In the genomic region with DNA sequence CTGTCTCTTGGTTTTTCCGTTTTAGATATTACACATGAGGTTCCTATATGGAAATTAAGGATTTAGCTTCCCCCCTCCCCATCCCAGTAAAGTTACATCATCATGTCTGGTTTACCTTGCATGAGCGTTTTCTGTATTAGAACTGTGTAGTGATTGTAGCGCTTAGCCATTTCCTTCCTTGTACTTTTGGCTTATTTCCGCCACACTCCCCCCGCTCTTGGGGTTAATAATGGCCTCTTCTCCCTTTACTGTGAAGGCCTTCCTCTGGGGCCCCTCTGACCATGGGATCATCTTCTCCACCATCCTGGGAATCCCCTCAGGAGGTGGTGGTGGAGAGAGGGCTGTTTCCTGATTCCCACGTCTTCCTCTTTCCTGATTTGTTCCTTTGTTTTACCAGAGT, we compare ENCODE assay signal across 11 cellular contexts. TPM values are rescaled to one million over a fixed set of nuclear protein-coding genes. Genes with fewer than 3 reads are reported as not detected.
DNase-seq lines count a peak whose midpoint lies in the region; ATAC-seq, FAIRE-seq and TF ChIP-seq lines count a peak whose summit lies in the region.
"Had no signal": no experiment of that assay in that cellular context is flagged by ENCODE, and none has a peak within 500 bp of the region (broad histone marks: within the 10 kb centered on the region; RNA-seq: fewer than 3 reads in every experiment).

No MANE protein-coding gene starts in this region.

- H3K4me3 ChIP-seq in astrocyte (ENCODE audit: insufficient read depth, low read depth, low read length) (no peak overlapping the region), thoracic aorta (no peak overlapping the region)

- no peaks in the 10 kb centered on the region for H3K79me1 ChIP-seq in H9 (ENCODE audit: insufficient read depth, low read depth, low read length, poor library complexity, severe bottlenecking)

- H4K20me1 ChIP-seq in astrocyte (ENCODE audit: insufficient read depth, low read length), result peaks cover 22% of the 10 kb centered on the region
- no peaks in the 10 kb centered on the region for H4K20me1 ChIP-seq in H9 (ENCODE audit: control insufficient read depth, insufficient read depth, insufficient read length)

- no peak for DNase-seq in activated naive CD4-positive, alpha-beta T cell treated with Interleukin-2 at 50 U/mL for 16 hours
- DNase-seq in astrocyte (ENCODE audit: low read depth) (no peak), memory B cell (ENCODE audit: low spot score in 2 of 2) (no peak), thoracic aorta (ENCODE audit: low spot score) (no peak), NCI-H1417 treated with DMSO at 0.1 percent for 48 hours (lab: John Stamatoyannopoulos, UW) (no peak), NCI-H2029 (lab: John Stamatoyannopoulos, UW) (no peak), H9 (no peak)

- H4K91ac ChIP-seq in H9 (ENCODE audit: insufficient read length, low read depth, low read length), result no peak overlapping the region

- H3K27ac Mint-ChIP-seq in activated naive CD4-positive, alpha-beta T cell treated with anti-CD3 and anti-CD28 coated beads, Interleukin-2, amount 50 U/mL, for 24 hours, result peak overlapping the region; percentile 88
- H3K27ac Mint-ChIP-seq in astrocyte (ENCODE audit: unreplicated experiment) (peak overlapping the region; percentile 66), memory B cell (peak overlapping the region; percentile 85), H9 (no peak overlapping the region)

- H3K23me2 ChIP-seq in H9 (ENCODE audit: insufficient read length, low read depth, low read length, poor library complexity, severe bottlenecking), result peaks cover 9% of the 10 kb centered on the region

- no peak overlapping the region for H3K56ac ChIP-seq in H9 (ENCODE audit: insufficient read length, low read depth, low read length)

- H3K4me1 ChIP-seq in astrocyte (ENCODE audit: insufficient read depth, low read length) (peaks cover 31% of the 10 kb centered on the region), thoracic aorta (ENCODE audit: control insufficient read depth in 1 of 2, low read depth in 2 of 2) (peaks cover 30 to 55% of the 10 kb centered on the region in 2 donors), H9 (ENCODE audit: insufficient read depth, low read length) (no peaks in the 10 kb centered on the region; the same call in 1 of the 2 replicates)

- H2BK15ac ChIP-seq in H9 (ENCODE audit: low read depth, low read length), result no peak overlapping the region

- no peaks in the 10 kb centered on the region for H3K9me3 Mint-ChIP-seq in activated naive CD4-positive, alpha-beta T cell treated with anti-CD3 and anti-CD28 coated beads, Interleukin-2, amount 50 U/mL, for 24 hours
- no peaks in the 10 kb centered on the region for H3K9me3 Mint-ChIP-seq in astrocyte (ENCODE audit: unreplicated experiment)
- H3K9me3 Mint-ChIP-seq in memory B cell, result no peaks in the 10 kb centered on the region
- no peaks in the 10 kb centered on the region for H3K9me3 Mint-ChIP-seq in H9

- H4K8ac ChIP-seq in H9 (replicated peaks; ENCODE audit: insufficient read length, low read depth, low read length), result no peak overlapping the region

- H3K9ac ChIP-seq in astrocyte (ENCODE audit: low read length) (no peak overlapping the region), H9 (ENCODE audit: extremely low read depth, insufficient read length, low read length) (no peak overlapping the region)
- H3K9ac ChIP-seq: KMS-11 had no signal

- H3K27me3 ChIP-seq in astrocyte (ENCODE audit: insufficient read depth, low read length) (no peaks in the 10 kb centered on the region), thoracic aorta (replicated peaks; ENCODE audit: insufficient read depth) (no peaks in the 10 kb centered on the region), H9 (ENCODE audit: insufficient read depth, low read length) (peaks cover 5% of the 10 kb centered on the region; the same call in 1 of the 2 replicates)

- H3K4me2 ChIP-seq in astrocyte (ENCODE audit: low read length), result no peak overlapping the region
- no peak overlapping the region for H3K4me2 ChIP-seq in H9 (ENCODE audit: insufficient read depth, insufficient read length, low read length)
- H3K4me2 ChIP-seq: KMS-11 had no signal

- peak overlapping the region; percentile 65 for H3K4me3 Mint-ChIP-seq in activated naive CD4-positive, alpha-beta T cell treated with anti-CD3 and anti-CD28 coated beads, Interleukin-2, amount 50 U/mL, for 24 hours
- no peak overlapping the region for H3K4me3 Mint-ChIP-seq in astrocyte (ENCODE audit: unreplicated experiment)
- H3K4me3 Mint-ChIP-seq in memory B cell, result peak overlapping the region; percentile 52
- H3K4me3 Mint-ChIP-seq in H9, result no peak overlapping the region

- H3T11ph ChIP-seq in H9 (ENCODE audit: low read length), result no peak overlapping the region

- ATAC-seq in memory B cell (ENCODE audit: low read depth), result no peak
- ATAC-seq in thoracic aorta (ENCODE audit: insufficient number of reproducible peaks, low FRiP score, low read depth), result no peak

- no peak overlapping the region for H2BK20ac ChIP-seq in H9 (ENCODE audit: low read depth, low read length, poor library complexity, severe bottlenecking)

- H3K36me3 ChIP-seq in astrocyte (ENCODE audit: insufficient read depth, low read length) (no peaks in the 10 kb centered on the region), thoracic aorta (no peaks in the 10 kb centered on the region)

- no peak overlapping the region for H3K18ac ChIP-seq in H9 (ENCODE audit: insufficient read length, low read depth, low read length)

- H3K14ac ChIP-seq in H9 (ENCODE audit: insufficient read depth, low read length), result no peak overlapping the region

- peaks cover 13% of the 10 kb centered on the region for H3K36me3 Mint-ChIP-seq in activated naive CD4-positive, alpha-beta T cell treated with anti-CD3 and anti-CD28 coated beads, Interleukin-2, amount 50 U/mL, for 24 hours
- H3K36me3 Mint-ChIP-seq in astrocyte (ENCODE audit: low read depth, unreplicated experiment) (peaks cover 32% of the 10 kb centered on the region), memory B cell (peaks cover 12% of the 10 kb centered on the region), H9 (ENCODE audit: insufficient read depth in 1 of 3, low read depth in 3 of 3) (peaks cover 7 to 15% (median 14%) of the 10 kb centered on the region in 3 experiments; a peak in 6 of 7 replicates)

- no peak overlapping the region for H2BK5ac ChIP-seq in H9 (ENCODE audit: insufficient read length, low read length)

- H3K27me3 Mint-ChIP-seq in activated naive CD4-positive, alpha-beta T cell treated with anti-CD3 and anti-CD28 coated beads, Interleukin-2, amount 50 U/mL, for 24 hours, result no peaks in the 10 kb centered on the region
- H3K27me3 Mint-ChIP-seq in astrocyte (ENCODE audit: low read depth, unreplicated experiment), result no peaks in the 10 kb centered on the region
- H3K27me3 Mint-ChIP-seq in memory B cell, result no peaks in the 10 kb centered on the region
- peaks cover 36% of the 10 kb centered on the region for H3K27me3 Mint-ChIP-seq in H9 (ENCODE audit: low read depth)

- H2BK120ac ChIP-seq in H9 (ENCODE audit: low read depth, low read length, poor library complexity, severe bottlenecking), result no peak overlapping the region

- peaks cover 68% of the 10 kb centered on the region for H3K4me1 Mint-ChIP-seq in activated naive CD4-positive, alpha-beta T cell treated with anti-CD3 and anti-CD28 coated beads, Interleukin-2, amount 50 U/mL, for 24 hours
- peaks cover 36% of the 10 kb centered on the region for H3K4me1 Mint-ChIP-seq in astrocyte (ENCODE audit: low read depth, unreplicated experiment)
- H3K4me1 Mint-ChIP-seq in memory B cell, result peaks cover 31% of the 10 kb centered on the region
- H3K4me1 Mint-ChIP-seq in H9, result peaks cover 12 to 17% of the 10 kb centered on the region in 2 experiments

- no peak overlapping the region for H2AK5ac ChIP-seq in H9 (ENCODE audit: insufficient read length, low read length)

- H3K27ac ChIP-seq in astrocyte (ENCODE audit: low read depth, low read length) (peak overlapping the region; percentile 17), thoracic aorta (peak overlapping the region; percentile 17 to 24), H9 (ENCODE audit: insufficient read length, low read depth, low read length) (no peak overlapping the region)
- H3K27ac ChIP-seq: KMS-11 had no signal

- WGBS in H9 (ENCODE audit: extremely low coverage, insufficient read length, low lambda C conversion rate), result no CpG with 5 or more reads among the region's 6 CpGs

- H3K79me2 ChIP-seq in astrocyte (ENCODE audit: insufficient read depth, low read length) (peaks cover 57% of the 10 kb centered on the region), H9 (ENCODE audit: insufficient read depth, low read length) (no peaks in the 10 kb centered on the region)

- H3K9me3 ChIP-seq in astrocyte (ENCODE audit: insufficient read depth, low read depth, low read length) (no peaks in the 10 kb centered on the region), thoracic aorta (no peaks in the 10 kb centered on the region), H9 (ENCODE audit: control insufficient read depth, low read depth, low read length) (no peaks in the 10 kb centered on the region)

- H2BK12ac ChIP-seq in H9 (ENCODE audit: insufficient read length, low read depth, low read length), result no peak overlapping the region

- no peak overlapping the region for H3K4ac ChIP-seq in H9 (ENCODE audit: low read depth, low read length)

- no peak overlapping the region for H4K5ac ChIP-seq in H9 (ENCODE audit: insufficient read length, low read depth, low read length)

- TF ChIP-seq CTCF in astrocyte (IDR thresholded peaks at IDR 0.05; ENCODE audit: insufficient read depth, low read depth, low read length) (no peak), thoracic aorta (IDR thresholded peaks at IDR 0.05) (no peak), H9 (conservative IDR thresholded peaks at IDR 0.05) (no peak)

- H2AFZ ChIP-seq in astrocyte (ENCODE audit: low read depth, low read length), result no peak overlapping the region
- no peak overlapping the region for H2AFZ ChIP-seq in H9 (ENCODE audit: low read length)

- no peak overlapping the region for H3K23ac ChIP-seq in H9 (ENCODE audit: insufficient read length, low read depth, low read length)

- FAIRE-seq in astrocyte (lab: Jason Lieb, UNC), result no peak
- FAIRE-seq: frontal cortex, TTC549 had no signal

RNA-seq across cellular contexts. Expression of a gene that starts 27.2 kb away (rescaled TPM):
- 70.7 and 75.6 TPM in 2 replicates for total RNA-seq in astrocyte
- total RNA-seq in thoracic aorta, result 10 to 100 TPM; 40.3 to 42.0 TPM
- total RNA-seq in H9 (2021), result 38.3 and 39.2 TPM in 2 replicates

Comparison
In these comparisons a context has a peak if more than half of its experiments do, and no peak if none do; other contexts are left out.
1. H3K27ac Mint-ChIP-seq: peak in activated naive CD4-positive, alpha-beta T cell treated with anti-CD3 and anti-CD28 coated beads, Interleukin-2, amount 50 U/mL, for 24 hours (single experiment), astrocyte (single experiment) and memory B cell (single experiment); none in H9 (0 of 3).
2. H3K4me3 Mint-ChIP-seq: peak in activated naive CD4-positive, alpha-beta T cell treated with anti-CD3 and anti-CD28 coated beads, Interleukin-2, amount 50 U/mL, for 24 hours (single experiment) and memory B cell (single experiment); none in astrocyte (single experiment) and H9 (0 of 2).